In the genomic region with DNA sequence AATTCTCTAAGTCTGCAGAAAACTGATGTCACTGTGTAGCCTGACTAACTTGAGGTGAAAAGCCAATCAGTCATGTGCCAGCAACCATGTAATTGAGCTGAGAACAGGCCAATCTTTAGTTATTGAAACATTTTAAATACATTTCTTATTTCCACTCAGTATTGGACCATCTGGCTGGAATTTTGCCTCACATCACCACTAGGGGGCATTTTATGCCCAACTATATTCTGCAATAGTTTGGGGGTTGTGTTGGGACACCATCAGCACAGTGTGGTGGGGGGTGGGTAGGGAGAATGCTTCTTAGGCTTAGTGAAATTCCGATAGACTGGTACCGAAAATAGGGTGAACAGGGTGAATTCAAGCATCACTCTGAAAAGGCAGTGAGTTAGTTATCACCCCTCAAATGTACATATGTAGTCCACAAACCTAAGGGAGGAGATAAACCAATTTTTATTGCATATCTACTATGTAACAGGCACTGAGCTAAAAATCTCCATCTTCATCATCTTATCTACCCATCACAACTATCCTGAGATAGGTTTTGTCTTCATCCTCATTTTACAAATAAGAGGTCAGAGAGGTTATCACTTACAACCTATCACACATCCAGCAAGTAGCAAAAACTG, we compare ENCODE assay signal across 10 cellular contexts. TPM values are rescaled to one million over a fixed set of nuclear protein-coding genes. Genes with fewer than 3 reads are reported as not detected.
DNase-seq lines count a peak whose midpoint lies in the region; ATAC-seq lines count a peak whose summit lies in the region.
"Had no signal": no experiment of that assay in that cellular context is flagged by ENCODE, and none has a peak within 500 bp of the region (broad histone marks: within the 10 kb centered on the region; RNA-seq: fewer than 3 reads in every experiment).

No MANE protein-coding gene starts in this region.

- no peak overlapping the region for H3K4me3 Mint-ChIP-seq in T-helper 17 cell

- peak; percentile 6 for DNase-seq in Caki2 (ENCODE audit: low read depth)
- no peak for DNase-seq in T-helper 17 cell
- DNase-seq in iPS DF 19.7 (ENCODE audit: low read depth, low spot score) = peak; percentile 23
- DNase-seq in RKO (ENCODE audit: low spot score) = no peak
- DNase-seq in activated CD4-positive, CD25-positive, alpha-beta regulatory T cell treated with anti-CD3 and anti-CD28 coated beads, Interleukin-2, amount 50 U/mL, for 72 hours = no peak
- DNase-seq: left cardiac atrium had no signal

- H3K27ac Mint-ChIP-seq in T-helper 17 cell = no peak overlapping the region

- in situ Hi-C loops in Caki2 (cut with HindIII; ENCODE audit: low pct_unique_long_range_greater_than_20kb, low sequenced_read_pairs) = no loop called here

- no peaks in the 10 kb centered on the region for H3K9me3 ChIP-seq in T-helper 17 cell (ENCODE audit: control insufficient read depth, low read length, poor library complexity, severe bottlenecking)

- ATAC-seq in GM18868 (IDR thresholded peaks at IDR 0.05; ENCODE audit: unreplicated experiment) (peak; percentile 76), HG03378 (IDR thresholded peaks at IDR 0.05; ENCODE audit: unreplicated experiment) (peak; percentile 67), T-helper 17 cell (peak; percentile 42), HG02763 (IDR thresholded peaks at IDR 0.05; ENCODE audit: unreplicated experiment) (no peak)

- H3K27me3 Mint-ChIP-seq in T-helper 17 cell = peaks cover 6% of the 10 kb centered on the region

- no peaks in the 10 kb centered on the region for H3K4me1 Mint-ChIP-seq in T-helper 17 cell

- no peaks in the 10 kb centered on the region for H3K36me3 Mint-ChIP-seq in T-helper 17 cell (ENCODE audit: low read depth)

RNA-seq across cellular contexts. Expression of a gene that starts 17.8 kb away (rescaled TPM):
- total RNA-seq in Caki2 (2014; rRNA removed; shearing (Covaris generic); ENCODE audit: low replicate concordance) = not detected in 2 replicates
- not detected for total RNA-seq in T-helper 17 cell
- total RNA-seq: left cardiac atrium; T-helper 1 cell treated with Interleukin-12 subunit alpha and Interleukin-12 subunit beta and Interleukin-4 antibody, amounts not matched to agents 30 ng/mL and 1 ng/mL, for 36 hours had no signal

Comparison
In these comparisons a context has a peak if more than half of its experiments do, and no peak if none do; other contexts are left out.
1. DNase-seq: peak in Caki2 (single experiment) and iPS DF 19.7 (single experiment); none in T-helper 17 cell (0 of 3), RKO (single experiment) and activated CD4-positive, CD25-positive, alpha-beta regulatory T cell treated with anti-CD3 and anti-CD28 coated beads, Interleukin-2, amount 50 U/mL, for 72 hours (single experiment).